2 cellular contexts compared by ENCODE assay signal in genomic region chr22:37107779-37108621, GRCh38.
TF ChIP-seq lines count a peak whose summit lies in the region.

No MANE protein-coding gene starts in this region.

TF ChIP-seq in H1, 55 proteins besides CTCF, POLR2A, EP300 and RAD21:
- TF ChIP-seq JUND (IDR thresholded peaks at IDR 0.05; ENCODE audit: low read length) (no peak), FOSL1 (IDR thresholded peaks at IDR 0.05; ENCODE audit: insufficient read depth, low read depth, low read length) (no peak), CTBP2 (IDR thresholded peaks at IDR 0.05; ENCODE audit: borderline replicate concordance, insufficient read depth, insufficient read length, low read length) (no peak), EZH2 (IDR thresholded peaks at IDR 0.05; ENCODE audit: low read depth, low read length, severe bottlenecking) (no peak), CBX8 (IDR thresholded peaks at IDR 0.05; ENCODE audit: borderline replicate concordance, low read depth, low read length) (no peak), ZNF274 (IDR thresholded peaks at IDR 0.05; ENCODE audit: borderline replicate concordance, extremely low read depth, low read length) (no peak), TAF7 (optimal IDR thresholded peaks at IDR 0.05; ENCODE audit: borderline replicate concordance, low read depth, low read length) (no peak), TCF12 (IDR thresholded peaks at IDR 0.05; ENCODE audit: low read depth, low read length) (no peak), ATF3 (IDR thresholded peaks at IDR 0.05; ENCODE audit: insufficient read depth, low read depth, low read length) (no peak), NRF1 (IDR thresholded peaks at IDR 0.05; ENCODE audit: low read depth, low read length) (no peak)

TF ChIP-seq in liver, 16 proteins besides CTCF, POLR2A, EP300 and RAD21:
- TF ChIP-seq REST (IDR thresholded peaks at IDR 0.05) (no peak), HNF4A (conservative IDR thresholded peaks at IDR 0.05) (peak; percentile 55 to 62), TAF1 (conservative IDR thresholded peaks at IDR 0.05) (no peak), ATF3 (IDR thresholded peaks at IDR 0.05) (no peak)
TF ChIP-seq in liver: peak in this region for 1.
